36 cellular contexts compared by ENCODE assay signal in genomic region chr1:229539868-229540506, GRCh38.
"Had no signal": no experiment of that assay in that cellular context is flagged by ENCODE, and none has a peak within 500 bp of the region (broad histone marks: within the 10 kb centered on the region; RNA-seq: fewer than 3 reads in every experiment).

No MANE protein-coding gene starts in this region.

- ATAC-seq: activated CD8-positive, alpha-beta memory T cell treated with anti-CD3 and anti-CD28 coated beads, Interleukin-2, amount 10 ng/mL, durations not matched to agents 7 days and 5 days; activated CD8-positive, alpha-beta T cell treated with anti-CD3 and anti-CD28 coated beads, Interleukin-2, amount 10 ng/mL, durations not matched to agents 7 days and 5 days; activated naive CD8-positive, alpha-beta T cell treated with anti-CD3 and anti-CD28 coated beads, Interleukin-2, amount 50 U/mL, for 24 hours had no signal

- H3K27me3 Mint-ChIP-seq: activated B cell treated with CpG ODN at 0.5 μM for 24 hours; activated CD4-positive, alpha-beta memory T cell treated with anti-CD3 and anti-CD28 coated beads, Interleukin-2, amount 10 ng/mL, durations not matched to agents 7 days and 5 days; activated CD4-positive, alpha-beta T cell treated with anti-CD3 and anti-CD28 coated beads, Interleukin-2, amount 10 ng/mL, durations not matched to agents 24 days and 14 days; activated CD8-positive, alpha-beta memory T cell treated with anti-CD3 and anti-CD28 coated beads, Interleukin-2, amount 10 ng/mL, durations not matched to agents 7 days and 5 days; activated naive CD4-positive, alpha-beta T cell treated with anti-CD3 and anti-CD28 coated beads, Interleukin-2, amount 10 ng/mL, durations not matched to agents 7 days and 5 days; activated naive CD4-positive, alpha-beta T cell treated with anti-CD3 and anti-CD28 coated beads, Interleukin-2, amount 50 U/mL, for 24 hours; activated naive CD8-positive, alpha-beta T cell; activated naive CD8-positive, alpha-beta T cell treated with anti-CD3 and anti-CD28 coated beads, Interleukin-2, amount 10 ng/mL, durations not matched to agents 7 days and 5 days; activated naive CD8-positive, alpha-beta T cell treated with anti-CD3 and anti-CD28 coated beads, Interleukin-2, amount 50 U/mL, for 24 hours; activated T-cell treated with anti-CD3 and anti-CD28 coated beads, Interleukin-2, amount 50 U/mL, for 24 hours; central memory CD8-positive, alpha-beta T cell had no signal

- H3K4me3 ChIP-seq: ascending aorta, cardiac muscle cell had no signal

- H3K4me1 ChIP-seq: ascending aorta had no signal

- H3K9me3 ChIP-seq: ascending aorta had no signal

- H3K4me3 Mint-ChIP-seq: activated B cell treated with CpG ODN at 0.5 μM for 24 hours; activated CD4-positive, alpha-beta memory T cell treated with anti-CD3 and anti-CD28 coated beads, Interleukin-2, amount 10 ng/mL, durations not matched to agents 7 days and 5 days; activated CD4-positive, alpha-beta T cell treated with anti-CD3 and anti-CD28 coated beads, Interleukin-2, amount 10 ng/mL, durations not matched to agents 24 days and 14 days; activated CD8-positive, alpha-beta memory T cell treated with anti-CD3 and anti-CD28 coated beads, Interleukin-2, amount 10 ng/mL, durations not matched to agents 7 days and 5 days; activated CD8-positive, alpha-beta T cell treated with anti-CD3 and anti-CD28 coated beads, Interleukin-2, amount 10 ng/mL, durations not matched to agents 7 days and 5 days; activated naive CD4-positive, alpha-beta T cell treated with anti-CD3 and anti-CD28 coated beads, Interleukin-2, amount 10 ng/mL, durations not matched to agents 7 days and 5 days; activated naive CD4-positive, alpha-beta T cell treated with anti-CD3 and anti-CD28 coated beads, Interleukin-2, amount 50 U/mL, for 24 hours; activated naive CD8-positive, alpha-beta T cell; activated naive CD8-positive, alpha-beta T cell treated with anti-CD3 and anti-CD28 coated beads, Interleukin-2, amount 10 ng/mL, durations not matched to agents 7 days and 5 days; activated naive CD8-positive, alpha-beta T cell treated with anti-CD3 and anti-CD28 coated beads, Interleukin-2, amount 50 U/mL, for 24 hours; activated T-cell treated with anti-CD3 and anti-CD28 coated beads, Interleukin-2, amount 50 U/mL, for 24 hours; brain; central memory CD8-positive, alpha-beta T cell; T-helper 1 cell treated with Interleukin-12 subunit alpha and Interleukin-12 subunit beta and Interleukin-4 antibody, amounts not matched to agents 30 μg/mL and 1 μg/mL, for 36 hours; T-helper 2 cell treated with Interferon-gamma antibody and Interleukin-4, amounts not matched to agents 5 μg/mL and 100 μg/mL, for 36 hours had no signal

- H3K9me3 Mint-ChIP-seq: activated B cell treated with CpG ODN at 0.5 μM for 24 hours; activated CD4-positive, alpha-beta memory T cell treated with anti-CD3 and anti-CD28 coated beads, Interleukin-2, amount 10 ng/mL, durations not matched to agents 7 days and 5 days; activated CD4-positive, alpha-beta T cell treated with anti-CD3 and anti-CD28 coated beads, Interleukin-2, amount 10 ng/mL, durations not matched to agents 24 days and 14 days; activated naive CD4-positive, alpha-beta T cell treated with anti-CD3 and anti-CD28 coated beads, Interleukin-2, amount 10 ng/mL, durations not matched to agents 7 days and 5 days; activated naive CD4-positive, alpha-beta T cell treated with anti-CD3 and anti-CD28 coated beads, Interleukin-2, amount 50 U/mL, for 24 hours; activated naive CD8-positive, alpha-beta T cell treated with anti-CD3 and anti-CD28 coated beads, Interleukin-2, amount 10 ng/mL, durations not matched to agents 7 days and 5 days; activated T-cell treated with anti-CD3 and anti-CD28 coated beads, Interleukin-2, amount 50 U/mL, for 24 hours; brain; central memory CD8-positive, alpha-beta T cell; T-helper 1 cell treated with Interleukin-12 subunit alpha and Interleukin-12 subunit beta and Interleukin-4 antibody, amounts not matched to agents 30 μg/mL and 1 μg/mL, for 36 hours; T-helper 2 cell treated with Interferon-gamma antibody and Interleukin-4, amounts not matched to agents 5 μg/mL and 100 μg/mL, for 36 hours had no signal

- H3K27me3 ChIP-seq: ascending aorta, cardiac muscle cell had no signal

- H3K27ac ChIP-seq: ascending aorta, cardiac muscle cell, VCaP had no signal

- DNase-seq: activated B cell treated with CpG ODN at 0.5 μM for 24 hours; activated CD4-positive, alpha-beta memory T cell treated with anti-CD3 and anti-CD28 coated beads, Interleukin-2, amount 10 ng/mL, durations not matched to agents 7 days and 5 days; activated CD4-positive, alpha-beta T cell treated with anti-CD3 and anti-CD28 coated beads for 4 hours; activated CD4-positive, alpha-beta T cell treated with anti-CD3 and anti-CD28 coated beads, Interleukin-2, amount 10 ng/mL, durations not matched to agents 24 days and 14 days; activated CD4-positive, alpha-beta T cell treated with anti-CD3 and anti-CD28 coated beads, Interleukin-2, amount 50 U/mL, for 1 hour; activated CD4-positive, alpha-beta T cell treated with anti-CD3 and anti-CD28 coated beads, Interleukin-2, amount 50 U/mL, for 4 hours; activated CD4-positive, CD25-positive, alpha-beta regulatory T cell treated with anti-CD3 and anti-CD28 coated beads, Interleukin-2, amount 50 U/mL, for 72 hours; activated CD8-positive, alpha-beta memory T cell treated with anti-CD3 and anti-CD28 coated beads for 24 hours; activated CD8-positive, alpha-beta memory T cell treated with anti-CD3 and anti-CD28 coated beads, Interleukin-2, amount 10 ng/mL, durations not matched to agents 7 days and 5 days; activated CD8-positive, alpha-beta memory T cell treated with anti-CD3 and anti-CD28 coated beads, Interleukin-2, amount 50 U/mL, for 48 hours; activated CD8-positive, alpha-beta T cell treated with anti-CD3 and anti-CD28 coated beads, Interleukin-2, amount 10 ng/mL, durations not matched to agents 7 days and 5 days; activated effector memory CD4-positive, alpha-beta T cell treated with anti-CD3 and anti-CD28 coated beads, Interleukin-2, amount 50 U/mL, for 16 hours; activated gamma-delta T cell treated with Interleukin-2 at 50 U/mL for 16 hours; activated naive CD4-positive, alpha-beta T cell treated with anti-CD3 and anti-CD28 coated beads, Interleukin-2, amount 10 ng/mL, durations not matched to agents 7 days and 5 days; activated naive CD4-positive, alpha-beta T cell treated with Interleukin-2 at 50 U/mL for 16 hours; activated naive CD8-positive, alpha-beta T cell treated with anti-CD3 and anti-CD28 coated beads, Interleukin-2, amount 10 ng/mL, durations not matched to agents 7 days and 5 days; activated naive CD8-positive, alpha-beta T cell treated with anti-CD3 and anti-CD28 coated beads, Interleukin-2, amount 50 U/mL, for 24 hours; activated T-cell treated with anti-CD3 and anti-CD28 coated beads, Interleukin-2, amount 50 U/mL, for 24 hours; activated T-cell treated with anti-CD3 and anti-CD28 coated beads, Interleukin-2, amount 50 U/mL, for 48 hours; amygdala; anterior cingulate cortex; caudate nucleus; SW 1271; T-helper 1 cell; T-helper 9 cell had no signal

- H3K27ac Mint-ChIP-seq: activated B cell treated with CpG ODN at 0.5 μM for 24 hours; activated CD4-positive, alpha-beta memory T cell treated with anti-CD3 and anti-CD28 coated beads, Interleukin-2, amount 10 ng/mL, durations not matched to agents 7 days and 5 days; activated CD8-positive, alpha-beta memory T cell treated with anti-CD3 and anti-CD28 coated beads, Interleukin-2, amount 10 ng/mL, durations not matched to agents 7 days and 5 days; activated CD8-positive, alpha-beta T cell treated with anti-CD3 and anti-CD28 coated beads, Interleukin-2, amount 10 ng/mL, durations not matched to agents 7 days and 5 days; activated naive CD4-positive, alpha-beta T cell treated with anti-CD3 and anti-CD28 coated beads, Interleukin-2, amount 10 ng/mL, durations not matched to agents 7 days and 5 days; activated naive CD4-positive, alpha-beta T cell treated with anti-CD3 and anti-CD28 coated beads, Interleukin-2, amount 50 U/mL, for 24 hours; activated naive CD8-positive, alpha-beta T cell treated with anti-CD3 and anti-CD28 coated beads, Interleukin-2, amount 10 ng/mL, durations not matched to agents 7 days and 5 days; T-helper 1 cell treated with Interleukin-12 subunit alpha and Interleukin-12 subunit beta and Interleukin-4 antibody, amounts not matched to agents 30 μg/mL and 1 μg/mL, for 36 hours; T-helper 2 cell treated with Interferon-gamma antibody and Interleukin-4, amounts not matched to agents 5 μg/mL and 100 μg/mL, for 36 hours had no signal

- H3K4me1 Mint-ChIP-seq: brain had no signal

- FAIRE-seq: bronchial epithelial cell, TTC549 had no signal
